Comparison of ENCODE assay signal across 22 cellular contexts in genomic region chrX:130176942-130177341, GRCh38. TPM values are rescaled to one million over a fixed set of nuclear protein-coding genes. Genes with fewer than 3 reads are reported as not detected.
DNase-seq lines count a peak whose midpoint lies in the region; ATAC-seq, FAIRE-seq and TF ChIP-seq lines count a peak whose summit lies in the region.
"Had no signal": no experiment of that assay in that cellular context is flagged by ENCODE, and none has a peak within 500 bp of the region (broad histone marks: within the 10 kb centered on the region; RNA-seq: fewer than 3 reads in every experiment).

No MANE protein-coding gene starts in this region.

- 19% methylated on average over 4 of the region's 4 CpGs for WGBS in K562 (ENCODE audit: insufficient coverage, low coverage, missing lambda C conversion rate)

- no peak for TF ChIP-seq POLR2A in K562 (conservative IDR thresholded peaks at IDR 0.05)

- H3K4me3 Mint-ChIP-seq in activated CD8-positive, alpha-beta memory T cell treated with anti-CD3 and anti-CD28 coated beads, Interleukin-2, amount 10 ng/mL, durations not matched to agents 7 days and 5 days = no peak overlapping the region
- H3K4me3 Mint-ChIP-seq in stimulated activated effector memory CD8-positive, alpha-beta T cell treated with anti-CD3 and anti-CD28 coated beads, Interleukin-12 subunit alpha, Interleukin-12 subunit beta, amount 100 ng/mL, for 72 hours = peak overlapping the region; percentile 37
- H3K4me3 Mint-ChIP-seq in Caco-2 (ENCODE audit: unreplicated experiment) = no peak overlapping the region
- H3K4me3 Mint-ChIP-seq: activated T-cell treated with anti-CD3 and anti-CD28 coated beads, Interleukin-2, amount 50 U/mL, for 4 hours had no signal

- H3K4me1 Mint-ChIP-seq in activated CD8-positive, alpha-beta memory T cell treated with anti-CD3 and anti-CD28 coated beads, Interleukin-2, amount 10 ng/mL, durations not matched to agents 7 days and 5 days = peaks cover 51% of the 10 kb centered on the region
- peaks cover 43% of the 10 kb centered on the region for H3K4me1 Mint-ChIP-seq in stimulated activated effector memory CD8-positive, alpha-beta T cell treated with anti-CD3 and anti-CD28 coated beads, Interleukin-12 subunit alpha, Interleukin-12 subunit beta, amount 100 ng/mL, for 72 hours
- H3K4me1 Mint-ChIP-seq in Caco-2 (ENCODE audit: low read depth, unreplicated experiment) = peaks cover 5% of the 10 kb centered on the region

- intact Hi-C loops in K562 (cut with micrococcal nuclease) (no loop called here), Right ventricle myocardium inferior (cut with DNase I) (no loop called here), Caco-2 (cut with micrococcal nuclease; ENCODE audit: unreplicated experiment) (no loop called here)

- peaks cover 49% of the 10 kb centered on the region for H3K36me3 Mint-ChIP-seq in activated CD8-positive, alpha-beta memory T cell treated with anti-CD3 and anti-CD28 coated beads, Interleukin-2, amount 10 ng/mL, durations not matched to agents 7 days and 5 days
- peaks cover 52% of the 10 kb centered on the region for H3K36me3 Mint-ChIP-seq in stimulated activated effector memory CD8-positive, alpha-beta T cell treated with anti-CD3 and anti-CD28 coated beads, Interleukin-12 subunit alpha, Interleukin-12 subunit beta, amount 100 ng/mL, for 72 hours
- H3K36me3 Mint-ChIP-seq in Caco-2 (ENCODE audit: insufficient read depth, unreplicated experiment) = no peaks in the 10 kb centered on the region

- H3K4me1 ChIP-seq in Loucy (ENCODE audit: insufficient read depth, low read length, poor library complexity, severe bottlenecking) (peaks cover 48% of the 10 kb centered on the region), K562 (replicated peaks in 1 of 2; ENCODE audit: control insufficient read depth in 2 of 2, insufficient read depth in 2 of 2, low read length in 2 of 2) (peaks cover 23 to 41% of the 10 kb centered on the region in 2 experiments), Caco-2 (no peaks in the 10 kb centered on the region)
- H3K4me1 ChIP-seq: testis had no signal

- no peak for ATAC-seq in activated CD8-positive, alpha-beta memory T cell treated with anti-CD3 and anti-CD28 coated beads, Interleukin-2, amount 10 ng/mL, durations not matched to agents 7 days and 5 days
- ATAC-seq in K562 (no peak), Right ventricle myocardium inferior (no peak)
- ATAC-seq in stimulated activated effector memory CD8-positive, alpha-beta T cell treated with anti-CD3 and anti-CD28 coated beads, Interleukin-12 subunit alpha, Interleukin-12 subunit beta, amount 100 ng/mL, for 72 hours = no peak
- ATAC-seq: activated T-cell treated with anti-CD3 and anti-CD28 coated beads, Interleukin-2, amount 50 U/mL, for 4 hours had no signal

- H4K20me1 ChIP-seq in Loucy (ENCODE audit: insufficient read depth, low read length, poor library complexity, severe bottlenecking) (peaks cover 47% of the 10 kb centered on the region), K562 (replicated peaks; ENCODE audit: control insufficient read depth, insufficient read depth, low read length) (peaks cover 11% of the 10 kb centered on the region)

- CTCF ChIA-PET in activated CD8-positive, alpha-beta memory T cell treated with anti-CD3 and anti-CD28 coated beads, Interleukin-2, amount 10 ng/mL, durations not matched to agents 7 days and 5 days (lab: Charles Lee) = interaction anchor here (1.4 kb wide), 1 partner anchor 97 kb away, joined by 7 read pairs; no protein-coding TSS in a partner anchor
- CTCF ChIA-PET in K562 (lab: Yijun Ruan, JAX; ENCODE audit: low intra/inter-chr PET ratio) (no interaction called here), Caco-2 (lab: Charles Lee) (no interaction called here)

- TF ChIP-seq CTCF in Loucy (conservative IDR thresholded peaks at IDR 0.05; ENCODE audit: low read length) = no peak
- no peak for TF ChIP-seq CTCF in K562 (IDR thresholded peaks at IDR 0.05 in 2 of 3, conservative IDR thresholded peaks at IDR 0.05 in 1 of 3; ENCODE audit: insufficient read depth in 2 of 3, low read depth in 1 of 3, low read length in 3 of 3)
- no peak for TF ChIP-seq CTCF in Caco-2 (IDR thresholded peaks at IDR 0.05; ENCODE audit: insufficient read depth in 1 of 2, low read depth in 1 of 2, low read length in 1 of 2, severe bottlenecking in 1 of 2, unreplicated experiment in 1 of 2)

- DNase-seq in activated CD8-positive, alpha-beta memory T cell treated with anti-CD3 and anti-CD28 coated beads, Interleukin-2, amount 10 ng/mL, durations not matched to agents 7 days and 5 days = no peak
- DNase-seq in activated CD8-positive, alpha-beta memory T cell treated with anti-CD3 and anti-CD28 coated beads, Interleukin-2, amount 50 U/mL, for 4 hours = no peak
- DNase-seq in K562 (ENCODE audit: extremely low read depth in 1 of 4, low spot score in 3 of 4) (no peak), iPS-NIHi11 (ENCODE audit: low spot score) (no peak), Right ventricle myocardium inferior (ENCODE audit: missing footprints) (no peak), Caco-2 (no peak)
- DNase-seq in stimulated activated effector memory CD8-positive, alpha-beta T cell treated with anti-CD3 and anti-CD28 coated beads, Interleukin-12 subunit alpha, Interleukin-12 subunit beta, amount 100 ng/mL, for 72 hours (ENCODE audit: low spot score in 2 of 2) = no peak
- DNase-seq: ACHN; activated CD4-positive, alpha-beta T cell treated with anti-CD3 and anti-CD28 coated beads for 4 hours; activated T-cell treated with anti-CD3 and anti-CD28 coated beads, Interleukin-2, amount 50 U/mL, for 4 hours; left ventricle myocardium inferior; NCI-H1092 treated with DMSO at 0.1 percent for 48 hours; NCI-H2081; NCI-H446 treated with DMSO at 0.1 percent for 48 hours; SK-N-SH; stimulated activated CD8-positive, alpha-beta memory T cell treated with anti-CD3 and anti-CD28 coated beads, Interleukin-4, amount 100 ng/mL, for 48 hours; testis had no signal

- H3K4me3 ChIP-seq in Loucy (ENCODE audit: low read length, poor library complexity, severe bottlenecking) = peak overlapping the region; percentile 69
- H3K4me3 ChIP-seq in K562 = no peak overlapping the region
- no peak overlapping the region for H3K4me3 ChIP-seq in Caco-2 (ENCODE audit: low read depth, low read length)
- H3K4me3 ChIP-seq: cardiac muscle cell, left ventricle myocardium inferior, right atrium auricular region, testis had no signal

- BruUV-seq in K562 (replicated peaks; lab: Mats Ljungman, UMichigan) (no TSS peak), Caco-2 (replicated peaks; lab: Mats Ljungman, UMichigan) (no TSS peak)

- peak overlapping the region; percentile 70 for H3K27ac Mint-ChIP-seq in activated CD8-positive, alpha-beta memory T cell treated with anti-CD3 and anti-CD28 coated beads, Interleukin-2, amount 10 ng/mL, durations not matched to agents 7 days and 5 days
- H3K27ac Mint-ChIP-seq in stimulated activated effector memory CD8-positive, alpha-beta T cell treated with anti-CD3 and anti-CD28 coated beads, Interleukin-12 subunit alpha, Interleukin-12 subunit beta, amount 100 ng/mL, for 72 hours = peak overlapping the region; percentile 8
- no peak overlapping the region for H3K27ac Mint-ChIP-seq in Caco-2 (ENCODE audit: unreplicated experiment)

- H3K27ac ChIP-seq in K562 (ENCODE audit: extremely low read depth, low read depth, low read length) = no peak overlapping the region
- H3K27ac ChIP-seq: C4-2B, cardiac muscle cell, left ventricle myocardium inferior, testis had no signal

- H3K27me3 ChIP-seq in Loucy (ENCODE audit: insufficient read depth, low read length, poor library complexity, severe bottlenecking) (no peaks in the 10 kb centered on the region), K562 (ENCODE audit: control insufficient read depth in 2 of 2, insufficient read depth in 2 of 2, low read length in 2 of 2) (no peaks in the 10 kb centered on the region), Caco-2 (replicated peaks; ENCODE audit: control insufficient read depth, insufficient read depth, low read length) (no peaks in the 10 kb centered on the region)
- H3K27me3 ChIP-seq: cardiac muscle cell, right atrium auricular region, testis had no signal

- H3F3A ChIP-seq in Loucy (ENCODE audit: low read depth) = no peaks in the 10 kb centered on the region

- in situ Hi-C loops in K562 (cut with MboI) = no loop called here

- POLR2A ChIA-PET in K562 (lab: Yijun Ruan, JAX) (interaction anchor here (0.9 to 1.6 kb wide), 4 partner anchors 11 to 163 kb away, joined by 3 to 12 read pairs (median 4); partner anchors contain the start of genes AIFM1 and SLC25A14), Caco-2 (lab: Charles Lee) (no interaction called here)

- H3K9me3 Mint-ChIP-seq in activated CD8-positive, alpha-beta memory T cell treated with anti-CD3 and anti-CD28 coated beads, Interleukin-2, amount 10 ng/mL, durations not matched to agents 7 days and 5 days (ENCODE audit: low read depth) = no peaks in the 10 kb centered on the region
- no peaks in the 10 kb centered on the region for H3K9me3 Mint-ChIP-seq in stimulated activated effector memory CD8-positive, alpha-beta T cell treated with anti-CD3 and anti-CD28 coated beads, Interleukin-12 subunit alpha, Interleukin-12 subunit beta, amount 100 ng/mL, for 72 hours
- no peaks in the 10 kb centered on the region for H3K9me3 Mint-ChIP-seq in Caco-2 (ENCODE audit: unreplicated experiment)
- H3K9me3 Mint-ChIP-seq: activated T-cell treated with anti-CD3 and anti-CD28 coated beads, Interleukin-2, amount 50 U/mL, for 4 hours had no signal

- H3K27me3 Mint-ChIP-seq in activated CD8-positive, alpha-beta memory T cell treated with anti-CD3 and anti-CD28 coated beads, Interleukin-2, amount 10 ng/mL, durations not matched to agents 7 days and 5 days = no peaks in the 10 kb centered on the region
- no peaks in the 10 kb centered on the region for H3K27me3 Mint-ChIP-seq in Caco-2 (ENCODE audit: insufficient read depth, unreplicated experiment)

- no peaks in the 10 kb centered on the region for H3K9me3 ChIP-seq in Loucy (ENCODE audit: insufficient read depth, low read depth, low read length)
- H3K9me3 ChIP-seq in K562 (replicated peaks; ENCODE audit: control insufficient read depth, insufficient read depth, low read depth, low read length) = no peaks in the 10 kb centered on the region; the same call in 1 of the 2 replicates
- no peaks in the 10 kb centered on the region for H3K9me3 ChIP-seq in Caco-2
- H3K9me3 ChIP-seq: left ventricle myocardium inferior, right atrium auricular region, SK-N-SH, testis had no signal

- H3K36me3 ChIP-seq in Loucy (ENCODE audit: insufficient read depth, low read length) = no peaks in the 10 kb centered on the region; the same call in 1 of the 2 replicates
- H3K36me3 ChIP-seq in K562 (ENCODE audit: control insufficient read depth, insufficient read depth, low read length) = no peaks in the 10 kb centered on the region
- no peaks in the 10 kb centered on the region for H3K36me3 ChIP-seq in Caco-2 (ENCODE audit: control insufficient read depth, insufficient read depth, low read length)
- H3K36me3 ChIP-seq: cardiac muscle cell, left ventricle myocardium inferior, right atrium auricular region had no signal

- H3K9me1 ChIP-seq in K562 (ENCODE audit: control insufficient read depth, insufficient read depth, low read length) = peaks cover 4% of the 10 kb centered on the region

- H2AFZ ChIP-seq in Loucy (ENCODE audit: low read length) (no peak overlapping the region), K562 (ENCODE audit: low read depth, low read length) (no peak overlapping the region)

- peak overlapping the region; percentile 98 for H3K9ac ChIP-seq in Loucy (ENCODE audit: low read depth, low read length, poor library complexity, severe bottlenecking)
- H3K9ac ChIP-seq in K562 (ENCODE audit: insufficient read depth in 1 of 2, low read depth in 2 of 2, low read length in 2 of 2) = no peak overlapping the region
- H3K9ac ChIP-seq: SK-N-SH had no signal

- H3K4me2 ChIP-seq in Loucy (ENCODE audit: low read depth, low read length, poor library complexity, severe bottlenecking) (peak overlapping the region; percentile 98), K562 (ENCODE audit: insufficient read depth, low read length) (no peak overlapping the region)
- H3K4me2 ChIP-seq: SK-N-SH had no signal

- peaks cover 91% of the 10 kb centered on the region for H3K79me2 ChIP-seq in Loucy (ENCODE audit: insufficient read depth, low read length)
- H3K79me2 ChIP-seq in K562 (ENCODE audit: control insufficient read depth, insufficient read depth, low read length) = no peaks in the 10 kb centered on the region

- no peaks in the 10 kb centered on the region for H3K9me2 ChIP-seq in Loucy (replicated peaks; ENCODE audit: low read depth, low read length)
- H3K9me2 ChIP-seq: SK-N-SH had no signal

- TF ChIP-seq RAD21 in K562 (CRISPR knock-in tag; conservative IDR thresholded peaks at IDR 0.05 in 1 of 2, IDR thresholded peaks at IDR 0.05 in 1 of 2) = no peak

- no peak for FAIRE-seq in K562 (lab: Jason Lieb, UNC)

- no peak for TF ChIP-seq EP300 in K562 (IDR thresholded peaks at IDR 0.05; ENCODE audit: low read length)

RNA-seq across cellular contexts. Expression of gene RAB33A, which starts 5.2 kb away (rescaled TPM):
- total RNA-seq in activated CD8-positive, alpha-beta memory T cell treated with anti-CD3 and anti-CD28 coated beads, Interleukin-2, amount 10 ng/mL, durations not matched to agents 7 days and 5 days = 10 to 100 TPM; 38.8 to 41.1 TPM
- 0.23 TPM in 1 of 2 replicates, not detected in the other for total RNA-seq in K562 (2011; cell fraction: chromatin; rRNA removed; ENCODE audit: low replicate concordance)
- 0.33 TPM in 1 of 2 replicates, not detected in the other for total RNA-seq in K562 (2011; cell fraction: nucleolus; rRNA removed)
- total RNA-seq in K562 (2011; cell fraction: nucleoplasm; rRNA removed) = not detected in 2 replicates
- 0.09 TPM in 1 of 2 replicates, not detected in the other for total RNA-seq in K562 (2014; rRNA removed)
- total RNA-seq in K562 (2014; rRNA removed; fragmentation: Illumina TruSeq; extraction: Trizol) = not detected in 2 replicates
- not detected in 2 replicates for total RNA-seq in K562 (2015; rRNA removed; fragmentation: Illumina TruSeq; extraction: Trizol)
- 0.20 TPM in 1 of 2 replicates, not detected in the other for total RNA-seq in K562 (2021)
- 0.06 and 0.11 TPM in 2 replicates for polyA plus RNA-seq in K562 (2011; rRNA removed)
- polyA plus RNA-seq in K562 (2011; cell fraction: cytosol; rRNA removed) = 0.09 TPM in 1 of 2 replicates, not detected in the other
- polyA plus RNA-seq in K562 (2011; cell fraction: nucleus; rRNA removed) = 0.14 TPM in 1 of 2 replicates, not detected in the other
- not detected in 2 replicates for polyA plus RNA-seq in K562 (2012)
- polyA plus RNA-seq in K562 (2014; fragmentation: Illumina TruSeq; extraction: Trizol) = not detected in 2 replicates
- polyA plus RNA-seq in K562 (2014; fragmentation: Nextera tagmentation; extraction: Ambion mirVana) = under 1 TPM; 0.04 TPM
- polyA plus RNA-seq in K562 (2014; rRNA removed) = not detected in 2 replicates
- polyA minus RNA-seq in K562 (2011; rRNA and poly(A)+ RNA removed) = not detected in 2 replicates
- not detected in 2 replicates for polyA minus RNA-seq in K562 (2011; cell fraction: cytosol; rRNA and poly(A)+ RNA removed)
- 0.22 and 0.27 TPM in 2 replicates for polyA minus RNA-seq in K562 (2011; cell fraction: nucleus; rRNA and poly(A)+ RNA removed)
- total RNA-seq in Right ventricle myocardium inferior = 0.32 TPM
- 0.35 TPM in 1 of 2 replicates, not detected in the other for total RNA-seq in Caco-2 (2022)
- total RNA-seq: HT-29 had no signal

RNA-seq across cellular contexts. Expression of gene AIFM1, which starts 11.3 kb away (rescaled TPM):
- total RNA-seq in activated CD8-positive, alpha-beta memory T cell treated with anti-CD3 and anti-CD28 coated beads, Interleukin-2, amount 10 ng/mL, durations not matched to agents 7 days and 5 days = 10 to 100 TPM; 47.3 to 59.6 TPM
- total RNA-seq in K562 (2011; cell fraction: chromatin; rRNA removed; ENCODE audit: low replicate concordance) = 25.4 and 35.9 TPM in 2 replicates
- 14.5 and 20.4 TPM in 2 replicates for total RNA-seq in K562 (2011; cell fraction: nucleolus; rRNA removed)
- 21.5 and 24.0 TPM in 2 replicates for total RNA-seq in K562 (2011; cell fraction: nucleoplasm; rRNA removed)
- total RNA-seq in K562 (2014; rRNA removed) (59.9 and 65.0 TPM in 2 replicates), K562 (2014; rRNA removed; fragmentation: Illumina TruSeq; extraction: Trizol) (101 and 107 TPM in 2 replicates), K562 (2015; rRNA removed; fragmentation: Illumina TruSeq; extraction: Trizol) (79.9 and 91.4 TPM in 2 replicates), K562 (2021) (80.7 and 85.2 TPM in 2 replicates), Right ventricle myocardium inferior (132 TPM), Caco-2 (2022) (53.0 and 55.4 TPM in 2 replicates)
- polyA plus RNA-seq in K562 (2011; rRNA removed) (85.6 and 111 TPM in 2 replicates), K562 (2014; fragmentation: Illumina TruSeq; extraction: Trizol) (99.0 and 117 TPM in 2 replicates), K562 (2014; fragmentation: Nextera tagmentation; extraction: Ambion mirVana) (10 to 100 TPM; 51.0 to 62.0 TPM), K562 (2014; rRNA removed) (91.2 and 93.7 TPM in 2 replicates)
- 55.0 and 81.8 TPM in 2 replicates for polyA plus RNA-seq in K562 (2011; cell fraction: cytosol; rRNA removed)
- 40.3 and 74.3 TPM in 2 replicates for polyA plus RNA-seq in K562 (2011; cell fraction: nucleus; rRNA removed)
- 89.5 and 101 TPM in 2 replicates for polyA plus RNA-seq in K562 (2012)
- 93.8 and 106 TPM in 2 replicates for polyA minus RNA-seq in K562 (2011; rRNA and poly(A)+ RNA removed)
- 27.8 and 34.7 TPM in 2 replicates for polyA minus RNA-seq in K562 (2011; cell fraction: cytosol; rRNA and poly(A)+ RNA removed)
- polyA minus RNA-seq in K562 (2011; cell fraction: nucleus; rRNA and poly(A)+ RNA removed) = 10.8 and 24.0 TPM in 2 replicates

Comparison
In these comparisons a context has a peak if more than half of its experiments do, and no peak if none do; other contexts are left out.
1. RNA of gene RAB33A, which starts 5.2 kb away (total RNA-seq): 38.8 to 41.1 TPM in activated CD8-positive, alpha-beta memory T cell treated with anti-CD3 and anti-CD28 coated beads, Interleukin-2, amount 10 ng/mL, durations not matched to agents 7 days and 5 days; 0.32 TPM in Right ventricle myocardium inferior (single experiment), 0.35 TPM in Caco-2 and 0.09 to 0.33 TPM in K562; every median in the first group is over 10 times any median in the second.